In genomic region chr5:18112066-18112465, GRCh38 we compare ENCODE assay signal across 30 cellular contexts.
"Had no signal": no experiment of that assay in that cellular context is flagged by ENCODE, and none has a peak within 500 bp of the region (broad histone marks: within the 10 kb centered on the region; RNA-seq: fewer than 3 reads in every experiment).

No MANE protein-coding gene starts in this region.

- H3K4me1 Mint-ChIP-seq: naive thymus-derived CD8-positive, alpha-beta T cell; nephron progenitor cell; stimulated activated effector memory CD8-positive, alpha-beta T cell treated with anti-CD3 and anti-CD28 coated beads, Interleukin-12 subunit alpha, Interleukin-12 subunit beta, amount 100 ng/mL, for 72 hours; stimulated activated naive B cell treated with anti-CD40 and anti-IgM and Interleukin-4, amounts not matched to agents 10 μg/mL and 1 μg/mL and 100 μg/mL, for 72 hours had no signal

- H3K27ac ChIP-seq: neural progenitor cell, ovary, parathyroid adenoma, psoas muscle, right lobe of liver, sigmoid colon, stomach, thoracic aorta, thyroid gland, tibial nerve, upper lobe of left lung, vagina had no signal

- H3K4me1 ChIP-seq: parathyroid adenoma, psoas muscle, right lobe of liver, sigmoid colon, stomach, thyroid gland, tibial nerve, upper lobe of left lung, vagina had no signal

- H3K4me3 Mint-ChIP-seq: naive thymus-derived CD8-positive, alpha-beta T cell; natural killer cell treated with Interleukin-12 subunit alpha and Interleukin-12 subunit beta and Interleukin-15 and Interleukin-18, amount 100 ng/mL, for 72 hours; nephron progenitor cell; neural progenitor cell; stimulated activated effector memory CD8-positive, alpha-beta T cell treated with anti-CD3 and anti-CD28 coated beads, Interleukin-12 subunit alpha, Interleukin-12 subunit beta, amount 100 ng/mL, for 72 hours; stimulated activated naive B cell treated with anti-CD40 and anti-IgM and Interleukin-4, amounts not matched to agents 10 μg/mL and 1 μg/mL and 100 μg/mL, for 72 hours; stimulated activated naive CD8-positive, alpha-beta T cell treated with anti-CD3 and anti-CD28 coated beads, Interleukin-15, Interleukin-2, amounts not matched to agents 100 ng/mL and 50 ng/mL, for 24 hours had no signal

- H3K4me3 ChIP-seq: neural progenitor cell, ovary, psoas muscle, right lobe of liver, sigmoid colon, stomach, thoracic aorta, thyroid gland, tibial nerve, upper lobe of left lung, vagina had no signal

- H3K27me3 Mint-ChIP-seq: naive thymus-derived CD8-positive, alpha-beta T cell; natural killer cell treated with Interleukin-12 subunit alpha and Interleukin-12 subunit beta and Interleukin-15 and Interleukin-18, amount 100 ng/mL, for 72 hours; progenitor cell of endocrine pancreas; stimulated activated naive CD8-positive, alpha-beta T cell treated with anti-CD3 and anti-CD28 coated beads, Interleukin-15, Interleukin-2, amounts not matched to agents 100 ng/mL and 50 ng/mL, for 24 hours had no signal

- H3K27ac Mint-ChIP-seq: naive thymus-derived CD8-positive, alpha-beta T cell; natural killer cell treated with Interleukin-12 subunit alpha and Interleukin-12 subunit beta and Interleukin-15 and Interleukin-18, amount 100 ng/mL, for 72 hours; nephron progenitor cell; neural progenitor cell; progenitor cell of endocrine pancreas; stimulated activated effector memory CD8-positive, alpha-beta T cell treated with anti-CD3 and anti-CD28 coated beads, Interleukin-12 subunit alpha, Interleukin-12 subunit beta, amount 100 ng/mL, for 72 hours; stimulated activated naive B cell treated with anti-CD40 and anti-IgM and Interleukin-4, amounts not matched to agents 10 μg/mL and 1 μg/mL and 100 μg/mL, for 72 hours; stimulated activated naive CD8-positive, alpha-beta T cell treated with anti-CD3 and anti-CD28 coated beads, Interleukin-15, Interleukin-2, amounts not matched to agents 100 ng/mL and 50 ng/mL, for 24 hours had no signal

- H2AFZ ChIP-seq: neural progenitor cell, parathyroid adenoma had no signal

- H3K9me3 Mint-ChIP-seq: nephron progenitor cell; neural progenitor cell; stimulated activated naive B cell treated with anti-CD40 and anti-IgM and Interleukin-4, amounts not matched to agents 10 μg/mL and 1 μg/mL and 100 μg/mL, for 72 hours had no signal

- H3K4me2 ChIP-seq: neural progenitor cell had no signal

- H3K79me2 ChIP-seq: parathyroid adenoma had no signal

- H3K36me3 Mint-ChIP-seq: naive thymus-derived CD8-positive, alpha-beta T cell; natural killer cell treated with Interleukin-12 subunit alpha and Interleukin-12 subunit beta and Interleukin-15 and Interleukin-18, amount 100 ng/mL, for 72 hours; neural progenitor cell; stimulated activated effector memory CD8-positive, alpha-beta T cell treated with anti-CD3 and anti-CD28 coated beads, Interleukin-12 subunit alpha, Interleukin-12 subunit beta, amount 100 ng/mL, for 72 hours; stimulated activated naive B cell treated with anti-CD40 and anti-IgM and Interleukin-4, amounts not matched to agents 10 μg/mL and 1 μg/mL and 100 μg/mL, for 72 hours had no signal

- H3K27me3 ChIP-seq: neural progenitor cell, ovary, right lobe of liver, sigmoid colon, stomach, thyroid gland, tibial nerve, upper lobe of left lung, vagina had no signal

- ATAC-seq: naive thymus-derived CD8-positive, alpha-beta T cell; natural killer cell treated with Interleukin-12 subunit alpha and Interleukin-12 subunit beta and Interleukin-15 and Interleukin-18, amount 100 ng/mL, for 72 hours; psoas muscle; right cardiac atrium; right lobe of liver; stimulated activated effector memory CD8-positive, alpha-beta T cell treated with anti-CD3 and anti-CD28 coated beads, Interleukin-12 subunit alpha, Interleukin-12 subunit beta, amount 100 ng/mL, for 72 hours; stimulated activated naive B cell treated with anti-CD40 and anti-IgM and Interleukin-4, amounts not matched to agents 10 μg/mL and 1 μg/mL and 100 μg/mL, for 72 hours had no signal

- DNase-seq: naive thymus-derived CD8-positive, alpha-beta T cell; nephron progenitor cell; occipital lobe; ovary; posterior cingulate gyrus; psoas muscle; right cardiac atrium; right lobe of liver; sigmoid colon; small intestine; stimulated activated CD4-positive, alpha-beta T cell treated with anti-CD3 and anti-CD28 coated beads, Interleukin-15, amount 100 ng/mL, for 24 hours; stimulated activated CD4-positive, alpha-beta T cell treated with anti-CD3 and anti-CD28 coated beads, Interleukin-2, amount 100 ng/mL, for 24 hours; stimulated activated CD4-positive, alpha-beta T cell treated with anti-CD3 and anti-CD28 coated beads, Interleukin-2, amount 100 ng/mL, for 48 hours; stimulated activated CD4-positive, alpha-beta T cell treated with anti-CD3 and anti-CD28 coated beads, Interleukin-4, amount 100 ng/mL, for 24 hours; stimulated activated naive B cell treated with anti-CD40 and anti-IgM and Interleukin-4, amounts not matched to agents 10 μg/mL and 1 μg/mL and 100 μg/mL, for 72 hours; stimulated activated naive CD4-positive, alpha-beta T cell treated with Interleukin-2 at 50 U/mL for 16 hours; stomach; thyroid gland; trophoblast cell; upper lobe of left lung had no signal

- FAIRE-seq: small intestine, urothelium cell line had no signal

- H3K36me3 ChIP-seq: neural progenitor cell, ovary, right lobe of liver, sigmoid colon, stomach, thoracic aorta, thyroid gland, tibial nerve, upper lobe of left lung, vagina had no signal

- H3K9ac ChIP-seq: neural progenitor cell, parathyroid adenoma had no signal

- H3K9me3 ChIP-seq: ovary, psoas muscle, right lobe of liver, sigmoid colon, stomach, thoracic aorta, thyroid gland, tibial nerve, upper lobe of left lung, vagina had no signal
